Comparison of ENCODE assay signal across 17 cellular contexts in the genomic region with DNA sequence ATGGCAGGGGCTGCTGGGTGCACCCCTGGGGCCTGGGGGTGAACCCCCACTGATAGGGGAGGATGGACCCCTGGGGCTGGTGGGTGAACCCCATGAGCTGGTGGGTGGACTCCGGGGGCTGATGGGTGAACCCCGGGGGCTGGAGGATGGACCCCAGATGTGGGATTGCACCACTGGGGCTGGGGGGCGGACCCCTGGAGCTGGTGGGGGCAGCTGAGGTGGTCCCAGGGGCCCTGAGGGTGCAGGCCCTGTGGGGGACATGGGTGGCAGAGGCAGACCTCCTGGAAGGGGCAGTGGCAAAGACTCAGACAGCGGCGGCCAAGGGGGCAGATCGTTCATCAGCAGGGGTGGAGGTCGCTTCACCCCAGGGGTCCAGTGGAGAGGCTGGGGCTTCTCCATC. TPM values are rescaled to one million over a fixed set of nuclear protein-coding genes. Genes with fewer than 3 reads are reported as not detected.
DNase-seq lines count a peak whose midpoint lies in the region; ATAC-seq and TF ChIP-seq lines count a peak whose summit lies in the region.
"Had no signal": no experiment of that assay in that cellular context is flagged by ENCODE, and none has a peak within 500 bp of the region (broad histone marks: within the 10 kb centered on the region; RNA-seq: fewer than 3 reads in every experiment).

No MANE protein-coding gene starts in this region.

- H3K23me2 ChIP-seq in H9 (ENCODE audit: insufficient read length, low read depth, low read length, poor library complexity, severe bottlenecking), result no peaks in the 10 kb centered on the region

- H3K56ac ChIP-seq in H9 (ENCODE audit: insufficient read length, low read depth, low read length), result no peak overlapping the region

- H4K91ac ChIP-seq in H9 (ENCODE audit: insufficient read length, low read depth, low read length) (no peak overlapping the region), neuronal stem cell (ENCODE audit: low read depth, low read length, poor library complexity) (no peak overlapping the region)

- H3K9ac ChIP-seq in H9 (ENCODE audit: extremely low read depth, insufficient read length, low read length), result no peak overlapping the region
- no peak overlapping the region for H3K9ac ChIP-seq in colonic mucosa (ENCODE audit: low read depth in 2 of 2, low read length in 2 of 2)
- no peak overlapping the region for H3K9ac ChIP-seq in neuronal stem cell (ENCODE audit: low read depth, low read length, poor library complexity)
- H3K9ac ChIP-seq: GM23248 had no signal

- no peak overlapping the region for H2BK20ac ChIP-seq in H9 (ENCODE audit: low read depth, low read length, poor library complexity, severe bottlenecking)

- H3T11ph ChIP-seq in H9 (ENCODE audit: low read length), result no peak overlapping the region

- H3K18ac ChIP-seq in H9 (ENCODE audit: insufficient read length, low read depth, low read length), result no peak overlapping the region
- H3K18ac ChIP-seq in neuronal stem cell (ENCODE audit: low read length), result no peak overlapping the region

- no peak overlapping the region for H3K4me2 ChIP-seq in H9 (ENCODE audit: insufficient read depth, insufficient read length, low read length)
- no peak overlapping the region for H3K4me2 ChIP-seq in neuronal stem cell (ENCODE audit: insufficient read depth, low read length, poor library complexity, severe bottlenecking)
- H3K4me2 ChIP-seq: A549 had no signal

- peaks cover 0 to 3% of the 10 kb centered on the region in 2 experiments; a peak in 1 of 4 replicates for H3K4me1 Mint-ChIP-seq in H9

- H3K79me1 ChIP-seq in H9 (ENCODE audit: insufficient read depth, low read depth, low read length, poor library complexity, severe bottlenecking) (no peaks in the 10 kb centered on the region), neuronal stem cell (ENCODE audit: low read depth, low read length) (no peaks in the 10 kb centered on the region)

- no CpG with 5 or more reads among the region's 7 CpGs for WGBS in H9 (ENCODE audit: extremely low coverage, insufficient read length, low lambda C conversion rate)
- no CpG with 5 or more reads among the region's 7 CpGs for WGBS in neuronal stem cell (ENCODE audit: extremely low coverage in 2 of 2, insufficient read length in 2 of 2, insufficient replicate concordance in 1 of 2), 2 donors

- H3K9me3 Mint-ChIP-seq in H9, result peaks cover 6% of the 10 kb centered on the region in 2 experiments; a peak in 4 of 5 replicates

- H3K27me3 Mint-ChIP-seq in H9 (ENCODE audit: low read depth), result peaks cover 11% of the 10 kb centered on the region

- no peaks in the 10 kb centered on the region for H4K20me1 ChIP-seq in H9 (ENCODE audit: control insufficient read depth, insufficient read depth, insufficient read length)

- no peak overlapping the region for H2AFZ ChIP-seq in H9 (ENCODE audit: low read length)
- no peak overlapping the region for H2AFZ ChIP-seq in neuronal stem cell (ENCODE audit: low read length)
- H2AFZ ChIP-seq: GM23248 had no signal

- H3K14ac ChIP-seq in H9 (ENCODE audit: insufficient read depth, low read length) (no peak overlapping the region), neuronal stem cell (ENCODE audit: low read length) (no peak overlapping the region)

- H3K79me2 ChIP-seq in H9 (ENCODE audit: insufficient read depth, low read length), result no peaks in the 10 kb centered on the region

- no peaks in the 10 kb centered on the region for H3K4me1 ChIP-seq in H9 (ENCODE audit: insufficient read depth, low read length)
- H3K4me1 ChIP-seq in colonic mucosa, result no peaks in the 10 kb centered on the region
- peaks cover 0 to 4% of the 10 kb centered on the region in 2 donors for H3K4me1 ChIP-seq in neuronal stem cell (ENCODE audit: control insufficient read depth in 2 of 2, insufficient read depth in 1 of 2, low read depth in 1 of 2, low read length in 2 of 2)
- no peaks in the 10 kb centered on the region for H3K4me1 ChIP-seq in upper lobe of right lung
- H3K4me1 ChIP-seq: A549, BE2C had no signal

- H2BK5ac ChIP-seq in H9 (ENCODE audit: insufficient read length, low read length), result no peak overlapping the region
- H2BK5ac ChIP-seq in neuronal stem cell (ENCODE audit: low read length), result no peak overlapping the region

- H3K9me3 ChIP-seq in H9 (ENCODE audit: control insufficient read depth, low read depth, low read length) (no peaks in the 10 kb centered on the region), colonic mucosa (no peaks in the 10 kb centered on the region), neuronal stem cell (replicated peaks in 1 of 2; ENCODE audit: control insufficient read depth in 2 of 2, insufficient read depth in 1 of 2, low read depth in 1 of 2, low read length in 2 of 2) (no peaks in the 10 kb centered on the region), upper lobe of right lung (no peaks in the 10 kb centered on the region)
- H3K9me3 ChIP-seq: BE2C had no signal

- H3K4me3 Mint-ChIP-seq in H9, result no peak overlapping the region
- H3K4me3 Mint-ChIP-seq: CD4-positive, alpha-beta memory T cell had no signal

- no peak overlapping the region for H2BK120ac ChIP-seq in H9 (ENCODE audit: low read depth, low read length, poor library complexity, severe bottlenecking)
- H2BK120ac ChIP-seq in neuronal stem cell (ENCODE audit: low read depth, low read length), result no peak overlapping the region

- peak; percentile 15 for DNase-seq in H9
- peak; percentile 11 for DNase-seq in colonic mucosa
- DNase-seq in neuronal stem cell (ENCODE audit: low spot score), result no peak
- DNase-seq in upper lobe of right lung, result no peak
- no peak for DNase-seq in NCI-H2081 treated with DMSO at 0.1 percent for 48 hours (lab: John Stamatoyannopoulos, UW)
- DNase-seq in activated CD4-positive, CD25-positive, alpha-beta regulatory T cell treated with anti-CD3 and anti-CD28 coated beads, Interleukin-2, amount 50 U/mL, for 72 hours, result no peak
- DNase-seq: BE2C; CD4-positive, alpha-beta memory T cell; GF-D8; GM23248; HCEC 1CT; IMR-90; KBM-7 had no signal

- H3K4me3 ChIP-seq in colonic mucosa (no peak overlapping the region), neuronal stem cell (ENCODE audit: low read length in 2 of 2) (no peak overlapping the region), upper lobe of right lung (no peak overlapping the region)
- H3K4me3 ChIP-seq: A549, GM23248 had no signal

- H3K36me3 ChIP-seq in colonic mucosa (no peaks in the 10 kb centered on the region), neuronal stem cell (replicated peaks in 1 of 2; ENCODE audit: control insufficient read depth in 2 of 2, insufficient read depth in 2 of 2, low read length in 2 of 2) (no peaks in the 10 kb centered on the region), upper lobe of right lung (no peaks in the 10 kb centered on the region)
- H3K36me3 ChIP-seq: BE2C had no signal

- intact Hi-C loops in colonic mucosa (cut with DNase I), result loop anchor here (10.0 kb wide), 2 partner anchors 502 to 872 kb away; no protein-coding TSS in a partner anchor
- intact Hi-C loops in upper lobe of right lung (cut with DNase I), result no loop called here

- ATAC-seq in upper lobe of right lung (peak; percentile 25), HG02840 (IDR thresholded peaks at IDR 0.05; ENCODE audit: low FRiP score, unreplicated experiment) (no peak), GM21367 (IDR thresholded peaks at IDR 0.05; ENCODE audit: unreplicated experiment) (no peak)
- ATAC-seq: A549 had no signal

- H3K4ac ChIP-seq in H9 (ENCODE audit: low read depth, low read length) (no peak overlapping the region), neuronal stem cell (ENCODE audit: low read length) (no peak overlapping the region)

- H3K23ac ChIP-seq in H9 (ENCODE audit: insufficient read length, low read depth, low read length) (no peak overlapping the region), neuronal stem cell (ENCODE audit: low read depth, low read length, poor library complexity) (no peak overlapping the region)

- H3K27ac ChIP-seq in H9 (ENCODE audit: insufficient read length, low read depth, low read length) (no peak overlapping the region), colonic mucosa (no peak overlapping the region), neuronal stem cell (replicated peaks; ENCODE audit: low read length) (no peak overlapping the region), upper lobe of right lung (no peak overlapping the region)
- H3K27ac ChIP-seq: A549, C4-2B, GM23248 had no signal

- H3K36me3 Mint-ChIP-seq in H9 (ENCODE audit: insufficient read depth in 1 of 3, low read depth in 3 of 3), result no peaks in the 10 kb centered on the region
- H3K36me3 Mint-ChIP-seq: CD4-positive, alpha-beta memory T cell had no signal

- H2BK12ac ChIP-seq in H9 (ENCODE audit: insufficient read length, low read depth, low read length) (no peak overlapping the region), neuronal stem cell (ENCODE audit: low read length) (no peak overlapping the region)

- TF ChIP-seq CTCF in H9 (conservative IDR thresholded peaks at IDR 0.05) (no peak), colonic mucosa (IDR thresholded peaks at IDR 0.05) (no peak), upper lobe of right lung (IDR thresholded peaks at IDR 0.05) (no peak)

- H3K27me3 ChIP-seq in H9 (ENCODE audit: insufficient read depth, low read length), result no peaks in the 10 kb centered on the region
- no peaks in the 10 kb centered on the region for H3K27me3 ChIP-seq in colonic mucosa
- H3K27me3 ChIP-seq in neuronal stem cell (ENCODE audit: control insufficient read depth in 3 of 3, insufficient read depth in 3 of 3, low read depth in 1 of 3, low read length in 3 of 3), result peaks cover 0 to 20% (median under 1%) of the 10 kb centered on the region in 3 experiments
- no peaks in the 10 kb centered on the region for H3K27me3 ChIP-seq in upper lobe of right lung
- H3K27me3 ChIP-seq: BE2C had no signal

- H4K8ac ChIP-seq in H9 (replicated peaks; ENCODE audit: insufficient read length, low read depth, low read length), result no peak overlapping the region
- H4K8ac ChIP-seq in neuronal stem cell (ENCODE audit: low read depth, low read length), result no peak overlapping the region

- H4K5ac ChIP-seq in H9 (ENCODE audit: insufficient read length, low read depth, low read length), result no peak overlapping the region

- H2BK15ac ChIP-seq in H9 (ENCODE audit: low read depth, low read length) (no peak overlapping the region), neuronal stem cell (ENCODE audit: low read length) (no peak overlapping the region)

- H3K27ac Mint-ChIP-seq in H9, result no peak overlapping the region; a peak in 1 of 7 replicates
- H3K27ac Mint-ChIP-seq: CD4-positive, alpha-beta memory T cell had no signal

- H2AK5ac ChIP-seq in H9 (ENCODE audit: insufficient read length, low read length) (no peak overlapping the region), neuronal stem cell (ENCODE audit: low read depth, low read length) (peak overlapping the region; percentile 43)

RNA-seq across cellular contexts. Expression of a gene that starts 17.4 kb away (rescaled TPM):
- total RNA-seq in H9 (2021), result 7.0 and 8.1 TPM in 2 replicates
- 1 to 10 TPM; 3.6 to 7.5 TPM for total RNA-seq in colonic mucosa
- polyA plus RNA-seq in neuronal stem cell (2013, experiment 1 of 2), result 12.6 TPM
- polyA plus RNA-seq in neuronal stem cell (2013, experiment 2 of 2), result 12.6 TPM
- total RNA-seq in upper lobe of right lung, result 10.3 TPM

RNA-seq across cellular contexts. Expression of a gene that starts 31.7 kb away (rescaled TPM):
- total RNA-seq in H9 (2021) (32.2 and 34.2 TPM in 2 replicates), colonic mucosa (10 to 100 TPM in 1 of 2 donors, 1 to 10 TPM in 1; 9.3 to 13.2 TPM), upper lobe of right lung (17.1 TPM)
- polyA plus RNA-seq in neuronal stem cell (2013, experiment 1 of 2), result 38.4 TPM
- polyA plus RNA-seq in neuronal stem cell (2013, experiment 2 of 2), result 38.2 TPM

Comparison
In these comparisons a context has a peak if more than half of its experiments do, and no peak if none do; other contexts are left out.
1. DNase-seq: peak in H9 (single experiment) and colonic mucosa (single experiment); none in neuronal stem cell (single experiment), upper lobe of right lung (single experiment), NCI-H2081 treated with DMSO at 0.1 percent for 48 hours (single experiment) and activated CD4-positive, CD25-positive, alpha-beta regulatory T cell treated with anti-CD3 and anti-CD28 coated beads, Interleukin-2, amount 50 U/mL, for 72 hours (single experiment).